Comparison of ENCODE assay signal across 12 cellular contexts in genomic region chr1:156765664-156766063, GRCh38. TPM values are rescaled to one million over a fixed set of nuclear protein-coding genes. Genes with fewer than 3 reads are reported as not detected.
A peak's percentile ranks its signal among the peaks of the same experiment; 100 is the strongest.
DNase-seq lines count a peak whose midpoint lies in the region; ATAC-seq and TF ChIP-seq lines count a peak whose summit lies in the region.
"Had no signal": no experiment of that assay in that cellular context is flagged by ENCODE, and none has a peak within 500 bp of the region (broad histone marks: within the 10 kb centered on the region; RNA-seq: fewer than 3 reads in every experiment).

No MANE protein-coding gene starts in this region.

- WGBS in hepatocyte (ENCODE audit: low lambda C conversion rate, missing lambda C conversion rate): 96% methylated on average over 5 of the region's 5 CpGs

- DNase-seq in cardiac muscle cell (ENCODE audit: low read depth in 1 of 2, low spot score in 1 of 2): no peak
- no peak for DNase-seq in cardiac septum (ENCODE audit: low spot score)
- DNase-seq in RWPE1 (ENCODE audit: low spot score): no peak
- no peak for DNase-seq in hepatocyte (ENCODE audit: low spot score)
- no peak for DNase-seq in GOT3 (lab: John Stamatoyannopoulos, UW)
- no peak for DNase-seq in activated CD4-positive, alpha-beta T cell treated with anti-CD3 and anti-CD28 coated beads, Interleukin-2, amount 50 U/mL, for 4 hours
- DNase-seq: foreskin keratinocyte, KBM-7, ovary had no signal

- H2AFZ ChIP-seq in hepatocyte: peak overlapping the region; percentile 46

- no peaks in the 10 kb centered on the region for H3K36me3 ChIP-seq in cardiac muscle cell
- H3K36me3 ChIP-seq in hepatocyte (replicated peaks; ENCODE audit: insufficient read depth, low read depth): no peaks in the 10 kb centered on the region
- H3K36me3 ChIP-seq: ovary had no signal

- H3K9me3 ChIP-seq in cardiac muscle cell (ENCODE audit: low read depth) (no peaks in the 10 kb centered on the region), hepatocyte (ENCODE audit: low read depth) (no peaks in the 10 kb centered on the region)
- H3K9me3 ChIP-seq: ovary, SJSA1 had no signal

- peaks cover 39% of the 10 kb centered on the region for H3K79me2 ChIP-seq in hepatocyte

- intact Hi-C loops in cardiac septum (cut with DNase I): loop anchor here (1.0 to 10.0 kb wide), 3 partner anchors 13 to 279 kb away; partner anchors contain the start of genes ARHGEF11, ISG20L2 and METTL25B

- peaks cover 15% of the 10 kb centered on the region for H3K4me1 ChIP-seq in cardiac muscle cell (ENCODE audit: low read depth)
- H3K4me1 ChIP-seq in hepatocyte (ENCODE audit: insufficient read depth): peaks cover 17% of the 10 kb centered on the region
- H3K4me1 ChIP-seq: foreskin keratinocyte had no signal

- CTCF ChIA-PET in RWPE1 (lab: Yijun Ruan, JAX): interaction anchor here (0.5 kb wide), 1 partner anchor 8 kb away, joined by 3 read pairs; no protein-coding TSS in a partner anchor

- TF ChIP-seq CTCF in cardiac muscle cell (IDR thresholded peaks at IDR 0.05; ENCODE audit: low read depth, low read length) (no peak), RWPE1 (conservative IDR thresholded peaks at IDR 0.05; ENCODE audit: low read depth) (no peak), hepatocyte (IDR thresholded peaks at IDR 0.05; ENCODE audit: poor library complexity) (no peak)

- POLR2A ChIA-PET in RWPE1 (lab: Yijun Ruan, JAX; ENCODE audit: low non-redundant PET): interaction anchor here (0.6 kb wide), 2 partner anchors 25 to 29 kb away, joined by 3 to 4 read pairs; partner anchors contain the start of gene MRPL24

- H3K27me3 ChIP-seq in cardiac muscle cell (no peaks in the 10 kb centered on the region), hepatocyte (no peaks in the 10 kb centered on the region)
- H3K27me3 ChIP-seq: foreskin keratinocyte, ovary, SJSA1 had no signal

- H3K27ac ChIP-seq in cardiac muscle cell: peak overlapping the region; percentile 48
- H3K27ac ChIP-seq in RWPE1: peak overlapping the region; percentile 87
- peak overlapping the region; percentile 82 for H3K27ac ChIP-seq in hepatocyte
- H3K27ac ChIP-seq in temporal lobe (ENCODE audit: low read depth, low read length): peak overlapping the region; percentile 83
- H3K27ac ChIP-seq: SJSA1 had no signal

- H4K20me1 ChIP-seq in hepatocyte (ENCODE audit: insufficient read depth, poor library complexity, severe bottlenecking): peaks cover 11% of the 10 kb centered on the region

- peak overlapping the region; percentile 53 for H3K4me3 ChIP-seq in cardiac muscle cell
- no peak overlapping the region for H3K4me3 ChIP-seq in hepatocyte

- peak overlapping the region; percentile 74 for H3K4me2 ChIP-seq in hepatocyte

- no peak for ATAC-seq in GM21367 (IDR thresholded peaks at IDR 0.05; ENCODE audit: unreplicated experiment)
- ATAC-seq: foreskin keratinocyte had no signal

- no peaks in the 10 kb centered on the region for H3K9me2 ChIP-seq in hepatocyte (replicated peaks; ENCODE audit: insufficient read depth)

RNA-seq across cellular contexts. Expression of gene PRCC, which starts 1.7 kb away (rescaled TPM):
- total RNA-seq in cardiac muscle cell (117 and 126 TPM in 2 replicates), cardiac septum (44.5 TPM), hepatocyte (35.9 and 45.0 TPM in 2 replicates), temporal lobe (26.3 TPM)
- polyA plus RNA-seq in cardiac muscle cell (118 and 150 TPM in 2 replicates), hepatocyte (85.2 and 108 TPM in 2 replicates)

RNA-seq across cellular contexts. Expression of gene HDGF, which starts 14.2 kb away (rescaled TPM):
- 207 and 480 TPM in 2 replicates for total RNA-seq in cardiac muscle cell
- 176 and 238 TPM in 2 replicates for polyA plus RNA-seq in cardiac muscle cell
- total RNA-seq in cardiac septum: 131 TPM
- total RNA-seq in hepatocyte: 160 and 192 TPM in 2 replicates
- 153 and 166 TPM in 2 replicates for polyA plus RNA-seq in hepatocyte
- 72.0 TPM for total RNA-seq in temporal lobe

RNA-seq across cellular contexts. Expression of gene MRPL24, which starts 24.8 kb away (rescaled TPM):
- 34.9 and 54.1 TPM in 2 replicates for total RNA-seq in cardiac muscle cell
- polyA plus RNA-seq in cardiac muscle cell: 70.7 and 77.7 TPM in 2 replicates
- 66.1 TPM for total RNA-seq in cardiac septum
- 40.4 and 44.9 TPM in 2 replicates for total RNA-seq in hepatocyte
- polyA plus RNA-seq in hepatocyte: 61.9 and 64.1 TPM in 2 replicates
- total RNA-seq in temporal lobe: 11.6 TPM

RNA-seq across cellular contexts. Expression of gene ISG20L2, which starts 37.1 kb away (rescaled TPM):
- total RNA-seq in cardiac muscle cell (22.6 and 27.3 TPM in 2 replicates), cardiac septum (12.4 TPM), hepatocyte (22.4 and 27.5 TPM in 2 replicates), temporal lobe (5.9 TPM)
- polyA plus RNA-seq in cardiac muscle cell (25.1 and 31.3 TPM in 2 replicates), hepatocyte (13.5 and 16.4 TPM in 2 replicates)

RNA-seq across cellular contexts. Expression of gene METTL25B, which starts 37.4 kb away (rescaled TPM):
- total RNA-seq in cardiac muscle cell (22.8 and 25.4 TPM in 2 replicates), cardiac septum (14.7 TPM), hepatocyte (20.6 and 21.8 TPM in 2 replicates), temporal lobe (6.6 TPM)
- polyA plus RNA-seq in cardiac muscle cell (19.5 and 20.9 TPM in 2 replicates), hepatocyte (22.6 and 24.7 TPM in 2 replicates)
